In genomic region chr20:38094373-38094775, GRCh38 we compare ENCODE assay signal across 8 cellular contexts.
DNase-seq lines count a peak whose midpoint lies in the region; ATAC-seq and TF ChIP-seq lines count a peak whose summit lies in the region.

No MANE protein-coding gene starts in this region.

- DNase-seq in fibroblast of gingiva (ENCODE audit: low read depth) (peak; percentile 76), Ammon's horn (ENCODE audit: low spot score) (no peak), NCI-H1417 (lab: John Stamatoyannopoulos, UW) (no peak)

- peak overlapping the region in 1 of 10 experiments; percentile 16; a peak in 1 of 20 replicates for H3K4me3 ChIP-seq in BLaER1 treated with 17β-estradiol and CSF1 and Interleukin-3, amounts not matched to agents 10 nM and 100 nM
- no peak overlapping the region for H3K4me3 ChIP-seq in SU-DHL-6 (ENCODE audit: insufficient read depth, low read length, poor library complexity, severe bottlenecking)
- H3K4me3 ChIP-seq in skeletal muscle tissue (ENCODE audit: low read length in 3 of 3), result no peak overlapping the region

- H3K9me2 ChIP-seq in SU-DHL-6 (replicated peaks; ENCODE audit: insufficient read depth, low read length), result no peaks in the 10 kb centered on the region

- no peaks in the 10 kb centered on the region for H3F3A ChIP-seq in SU-DHL-6 (ENCODE audit: insufficient read depth)

- peak overlapping the region in 10 of 11 experiments; percentile 52 to 74 (median 66); a peak in 18 of 22 replicates for H3K9ac ChIP-seq in BLaER1 treated with 17β-estradiol and CSF1 and Interleukin-3, amounts not matched to agents 10 nM and 100 nM
- H3K9ac ChIP-seq in SU-DHL-6 (ENCODE audit: low read length) (no peak overlapping the region), skeletal muscle tissue (ENCODE audit: low read depth in 1 of 3, low read length in 3 of 3) (peak overlapping the region in 1 of 3 donors; percentile 24)

- no peaks in the 10 kb centered on the region for H3K9me3 ChIP-seq in BLaER1 treated with 17β-estradiol and CSF1 and Interleukin-3, amounts not matched to agents 10 nM and 100 nM (replicated peaks in 1 of 11)
- H3K9me3 ChIP-seq in SU-DHL-6 (ENCODE audit: insufficient read depth, low read length), result no peaks in the 10 kb centered on the region
- no peaks in the 10 kb centered on the region for H3K9me3 ChIP-seq in skeletal muscle tissue (ENCODE audit: control insufficient read depth in 3 of 3, low read length in 3 of 3)

- peaks cover 25 to 88% (median 59%) of the 10 kb centered on the region in 10 experiments for H3K4me1 ChIP-seq in BLaER1 treated with 17β-estradiol and CSF1 and Interleukin-3, amounts not matched to agents 10 nM and 100 nM
- peaks cover 30 to 40% (median 31%) of the 10 kb centered on the region in 3 donors for H3K4me1 ChIP-seq in skeletal muscle tissue (ENCODE audit: control insufficient read depth in 3 of 3, insufficient read depth in 3 of 3, low read length in 3 of 3)

- H3K36me3 ChIP-seq in BLaER1 treated with 17β-estradiol and CSF1 and Interleukin-3, amounts not matched to agents 10 nM and 100 nM, result peaks cover 14 to 42% (median 33%) of the 10 kb centered on the region in 11 experiments
- H3K36me3 ChIP-seq in SU-DHL-6 (ENCODE audit: low read length) (0 out of 2 replicates have a peak, but pooled peaks cover 2% of the 10 kb centered on the region), skeletal muscle tissue (ENCODE audit: control insufficient read depth in 3 of 3, insufficient read depth in 3 of 3, low read length in 3 of 3) (peaks cover 9 to 13% (median 13%) of the 10 kb centered on the region in 3 donors)

- H4K20me1 ChIP-seq in BLaER1 treated with 17β-estradiol and CSF1 and Interleukin-3, amounts not matched to agents 10 nM and 100 nM, result no peaks in the 10 kb centered on the region
- H4K20me1 ChIP-seq in SU-DHL-6 (ENCODE audit: low read depth, low read length), result no peaks in the 10 kb centered on the region

- no peak overlapping the region for H2AFZ ChIP-seq in SU-DHL-6 (ENCODE audit: low read depth, low read length, severe bottlenecking)

- TF ChIP-seq CTCF in SU-DHL-6 (IDR thresholded peaks at IDR 0.05; ENCODE audit: insufficient read depth, low read length, poor library complexity, severe bottlenecking), result no peak

- ATAC-seq in GM19043 (IDR thresholded peaks at IDR 0.05; ENCODE audit: low read depth, unreplicated experiment), result peak; percentile 52
- ATAC-seq in HG03378 (IDR thresholded peaks at IDR 0.05; ENCODE audit: unreplicated experiment), result peak; percentile 60

- peak overlapping the region; percentile 77 to 91 (median 84) for H3K27ac ChIP-seq in BLaER1 treated with 17β-estradiol and CSF1 and Interleukin-3, amounts not matched to agents 10 nM and 100 nM
- H3K27ac ChIP-seq in SU-DHL-6 (ENCODE audit: low read depth, low read length) (peak overlapping the region; percentile 43), skeletal muscle tissue (ENCODE audit: low read depth, low read length) (peak overlapping the region; percentile 67)

- H3K79me2 ChIP-seq in SU-DHL-6 (ENCODE audit: insufficient read depth, low read length), result no peaks in the 10 kb centered on the region

- H3K4me2 ChIP-seq in BLaER1 treated with 17β-estradiol and CSF1 and Interleukin-3, amounts not matched to agents 10 nM and 100 nM, result peak overlapping the region; percentile 44 to 94 (median 83)
- peak overlapping the region; percentile 31 for H3K4me2 ChIP-seq in SU-DHL-6 (ENCODE audit: low read depth, low read length, poor library complexity, severe bottlenecking)

- H3K27me3 ChIP-seq in BLaER1 treated with 17β-estradiol and CSF1 and Interleukin-3, amounts not matched to agents 10 nM and 100 nM, result no peaks in the 10 kb centered on the region
- no peaks in the 10 kb centered on the region for H3K27me3 ChIP-seq in SU-DHL-6 (ENCODE audit: low read length)
- H3K27me3 ChIP-seq in skeletal muscle tissue (ENCODE audit: control insufficient read depth in 3 of 3, insufficient read depth in 3 of 3, low read length in 3 of 3), result no peaks in the 10 kb centered on the region
